Comparison of ENCODE assay signal across 8 cellular contexts in genomic region chr2:130873700-130874346, GRCh38. TPM values are rescaled to one million over a fixed set of nuclear protein-coding genes. Genes with fewer than 3 reads are reported as not detected.
DNase-seq lines count a peak whose midpoint lies in the region; ATAC-seq and TF ChIP-seq lines count a peak whose summit lies in the region.

No MANE protein-coding gene starts in this region.

- no peaks in the 10 kb centered on the region for H3K9me3 Mint-ChIP-seq in activated naive CD8-positive, alpha-beta T cell treated with anti-CD3 and anti-CD28 coated beads for 36 hours

- H3K9me3 ChIP-seq in cardiac muscle cell (ENCODE audit: low read depth) = no peaks in the 10 kb centered on the region
- no peaks in the 10 kb centered on the region for H3K9me3 ChIP-seq in psoas muscle
- peaks cover 3% of the 10 kb centered on the region for H3K9me3 ChIP-seq in aorta (ENCODE audit: control insufficient read depth, low read length)

- no peaks in the 10 kb centered on the region for H3K27me3 Mint-ChIP-seq in activated naive CD8-positive, alpha-beta T cell treated with anti-CD3 and anti-CD28 coated beads for 36 hours

- intact Hi-C loops in psoas muscle (cut with DNase I) (loop anchor here (2.0 to 5.0 kb wide), 2 partner anchors 77 kb away; no protein-coding TSS in a partner anchor), aorta (cut with DNase I) (loop anchor here (1.0 to 2.0 kb wide), 2 partner anchors 75 to 76 kb away; no protein-coding TSS in a partner anchor)

- peak; percentile 90 for ATAC-seq in GM21786 (IDR thresholded peaks at IDR 0.05; ENCODE audit: unreplicated experiment)
- ATAC-seq in psoas muscle = peak in 3 of 4 donors; percentile 55 to 77 (median 63)
- no peak for ATAC-seq in aorta (ENCODE audit: low FRiP score)

- 39 to 45% (median 40%) methylated on average over 9 of the region's 9 CpGs for WGBS in psoas muscle, 3 donors
- whole genome bisulfite sequencing in aorta, 2 donors = 40 to 45% methylated on average over 9 of the region's 9 CpGs

- H3K36me3 Mint-ChIP-seq in activated naive CD8-positive, alpha-beta T cell treated with anti-CD3 and anti-CD28 coated beads for 36 hours = no peaks in the 10 kb centered on the region

- H3K4me1 ChIP-seq in cardiac muscle cell (ENCODE audit: low read depth) (no peaks in the 10 kb centered on the region), psoas muscle (no peaks in the 10 kb centered on the region), aorta (ENCODE audit: control insufficient read depth in 1 of 2, insufficient read depth in 2 of 2, low read length in 2 of 2) (no peaks in the 10 kb centered on the region)

- peak; percentile 64 for DNase-seq in EL
- peak; percentile 63 for DNase-seq in SKM-1 (lab: John Stamatoyannopoulos, UW; ENCODE audit: unreplicated experiment)
- DNase-seq in activated naive CD8-positive, alpha-beta T cell treated with anti-CD3 and anti-CD28 coated beads for 36 hours = peak; percentile 62
- DNase-seq in cardiac muscle cell (ENCODE audit: low read depth in 1 of 2, low spot score in 1 of 2) = peak; percentile 78 to 80
- peak; percentile 58 to 70 for DNase-seq in psoas muscle
- DNase-seq in aorta = peak; percentile 81 to 84

- peaks cover 3% of the 10 kb centered on the region for H3K4me1 Mint-ChIP-seq in activated naive CD8-positive, alpha-beta T cell treated with anti-CD3 and anti-CD28 coated beads for 36 hours

- H3K27ac Mint-ChIP-seq in activated naive CD8-positive, alpha-beta T cell treated with anti-CD3 and anti-CD28 coated beads for 36 hours = no peak overlapping the region

- no peak overlapping the region for H3K4me3 Mint-ChIP-seq in activated naive CD8-positive, alpha-beta T cell treated with anti-CD3 and anti-CD28 coated beads for 36 hours

- no peak overlapping the region for H3K4me3 ChIP-seq in cardiac muscle cell
- H3K4me3 ChIP-seq in psoas muscle = no peak overlapping the region
- H3K4me3 ChIP-seq in aorta (ENCODE audit: low read length in 2 of 2) = no peak overlapping the region

- H3K27me3 ChIP-seq in cardiac muscle cell = no peaks in the 10 kb centered on the region
- peaks cover 0 to 2% (median 0%) of the 10 kb centered on the region in 3 donors for H3K27me3 ChIP-seq in psoas muscle (ENCODE audit: insufficient read depth in 3 of 3, low read length in 2 of 3)
- no peaks in the 10 kb centered on the region for H3K27me3 ChIP-seq in aorta (ENCODE audit: control insufficient read depth in 1 of 2, insufficient read depth in 2 of 2, low read length in 1 of 2)

- H3K27ac ChIP-seq in cardiac muscle cell = no peak overlapping the region
- H3K27ac ChIP-seq in psoas muscle = no peak overlapping the region
- H3K27ac ChIP-seq in aorta (ENCODE audit: low read depth in 1 of 2, low read length in 2 of 2) = no peak overlapping the region

- TF ChIP-seq CTCF in LNCAP (IDR thresholded peaks at IDR 0.05) = peak; percentile 54
- TF ChIP-seq CTCF in cardiac muscle cell (IDR thresholded peaks at IDR 0.05; ENCODE audit: low read depth, low read length) = peak; percentile 82
- peak; percentile 50 for TF ChIP-seq CTCF in psoas muscle (IDR thresholded peaks at IDR 0.05)

- H3K36me3 ChIP-seq in cardiac muscle cell = no peaks in the 10 kb centered on the region
- H3K36me3 ChIP-seq in psoas muscle (ENCODE audit: insufficient read depth in 1 of 2, low read depth in 1 of 2) = no peaks in the 10 kb centered on the region
- no peaks in the 10 kb centered on the region for H3K36me3 ChIP-seq in aorta (ENCODE audit: control insufficient read depth in 1 of 2, insufficient read depth in 2 of 2, low read length in 1 of 2)

RNA-seq across cellular contexts. Expression of gene ARHGEF4, which starts 37.1 kb away (rescaled TPM):
- total RNA-seq in activated naive CD8-positive, alpha-beta T cell treated with anti-CD3 and anti-CD28 coated beads for 36 hours = 1 to 10 TPM; 2.8 to 3.3 TPM
- total RNA-seq in cardiac muscle cell (38.3 and 82.2 TPM in 2 replicates), psoas muscle (1 to 10 TPM; 2.6 to 6.9 (median 3.9) TPM), aorta (1 to 10 TPM; 2.7 to 6.9 TPM)
- polyA plus RNA-seq in cardiac muscle cell (26.0 and 52.9 TPM in 2 replicates), psoas muscle (1 to 10 TPM in 2 of 3 donors, under 1 TPM in 1; 0.63 to 4.7 (median 3.7) TPM), aorta (1 to 10 TPM; 1.1 to 1.7 TPM)
